In the genomic region with DNA sequence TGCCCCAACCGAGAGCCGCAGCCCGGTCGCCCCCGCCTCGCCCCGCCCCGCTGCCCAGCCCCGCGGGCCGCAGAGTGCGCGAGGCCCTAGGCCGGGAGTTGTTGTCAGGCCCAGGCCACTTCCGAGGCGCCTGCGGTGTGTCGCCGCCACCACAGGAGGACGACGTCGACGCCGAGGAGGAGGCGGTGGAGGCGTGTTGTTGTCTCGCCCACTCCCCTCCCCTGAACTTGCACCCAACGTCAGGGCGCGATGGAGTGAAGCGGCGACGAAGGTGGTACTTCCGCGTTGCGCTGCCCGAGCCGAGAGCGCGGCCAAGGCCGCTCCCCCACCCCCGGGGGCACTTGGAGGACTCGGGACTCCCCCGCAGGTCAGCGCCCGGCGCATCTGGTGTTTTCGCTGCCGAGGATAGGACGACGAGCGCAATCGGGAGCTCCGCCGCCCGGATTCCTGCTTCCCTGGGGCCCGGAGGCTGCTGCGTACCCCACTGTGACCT, we compare ENCODE assay signal across 8 cellular contexts. TPM values are rescaled to one million over a fixed set of nuclear protein-coding genes. Genes with fewer than 3 reads are reported as not detected.
DNase-seq lines count a peak whose midpoint lies in the region; TF ChIP-seq lines count a peak whose summit lies in the region.

TSS of gene CDK13 (plus strand) at position 277 of the 493 bp plus-strand sequence. CDS start 386 bp downstream, outside the sequence.

- 0 to 2% methylated on average over 41 to 43 of the region's 58 CpGs for WGBS in GM23248 (ENCODE audit: low coverage in 1 of 2, low lambda C conversion rate in 2 of 2, missing lambda C conversion rate in 2 of 2), 2 experiments
- 0% methylated on average over 9 of the region's 58 CpGs for WGBS in SK-N-SH (ENCODE audit: low lambda C conversion rate)
- 0 to 2% (median 0%) methylated on average over 13 to 58 of the region's 58 CpGs for WGBS in ovary, 3 donors
- under 1% methylated on average over 58 of the region's 58 CpGs for WGBS in thymus

- TF ChIP-seq CTCF in SK-N-SH (IDR thresholded peaks at IDR 0.05), result no peak
- no peak for TF ChIP-seq CTCF in ovary (IDR thresholded peaks at IDR 0.05)

- intact Hi-C loops in ovary (cut with DNase I), result loop anchor here in 1 of 4 donors (1.0 to 5.0 kb wide), 2 partner anchors 112 to 184 kb away; partner anchors contain the start of gene MPLKIP

- peak; percentile 12; the same call in 1 of the 2 replicates for TF ChIP-seq RAD21 in SK-N-SH (IDR thresholded peaks at IDR 0.05; ENCODE audit: low read length)

- H3K9me2 ChIP-seq in GM23248 (ENCODE audit: insufficient read depth), result no peaks in the 10 kb centered on the region
- no peaks in the 10 kb centered on the region for H3K9me2 ChIP-seq in SK-N-SH

- H3K27ac ChIP-seq in GM23248 (peak within 1 kb of the TSS; percentile 97), SK-N-SH (ENCODE audit: low read depth in 2 of 2, low read length in 1 of 2) (peak within 1 kb of the TSS; percentile 97), ovary (peak within 1 kb of the TSS; percentile 80 to 99), thymus (ENCODE audit: low read depth) (peak within 1 kb of the TSS; percentile 99)

- H3K4me2 ChIP-seq in GM23248 (ENCODE audit: unreplicated experiment) (peak within 1 kb of the TSS; percentile 99), SK-N-SH (peak within 1 kb of the TSS; percentile 87)

- DNase-seq in ELR (ENCODE audit: low read depth) (peak; percentile 83), GM23248 (peak; percentile 84), LHCN-M2 (ENCODE audit: low read depth) (peak; percentile 81), SK-N-SH (peak; percentile 87), glomerular visceral epithelial cell (ENCODE audit: extremely low spot score) (peak; percentile 84), ovary (peak; percentile 78 to 91 (median 84))
- peak; percentile 82 for DNase-seq in activated naive CD4-positive, alpha-beta T cell treated with anti-CD3 and anti-CD28 coated beads, Interleukin-2, amount 50 U/mL, for 16 hours

- H2AFZ ChIP-seq in GM23248 (peak within 1 kb of the TSS; percentile 95), SK-N-SH (ENCODE audit: low read depth) (peak within 1 kb of the TSS; percentile 87)

- no peaks in the 10 kb centered on the region for H3K27me3 ChIP-seq in GM23248 (replicated peaks; ENCODE audit: insufficient read depth)
- H3K27me3 ChIP-seq in SK-N-SH (ENCODE audit: insufficient read depth), result no peaks in the 10 kb centered on the region
- H3K27me3 ChIP-seq in ovary, result no peaks in the 10 kb centered on the region
- H3K27me3 ChIP-seq in thymus (ENCODE audit: control insufficient read depth, insufficient read depth), result no peaks in the 10 kb centered on the region

- H3K79me2 ChIP-seq in GM23248 (ENCODE audit: insufficient read depth), result peaks cover 48% of the 10 kb centered on the region
- H3K79me2 ChIP-seq in SK-N-SH (ENCODE audit: insufficient read depth), result peaks cover 57% of the 10 kb centered on the region

- H3F3A ChIP-seq in GM23248 (ENCODE audit: insufficient read depth), result peaks cover 41% of the 10 kb centered on the region
- peaks cover 16% of the 10 kb centered on the region for H3F3A ChIP-seq in SK-N-SH (replicated peaks; ENCODE audit: insufficient read depth)

- H3K36me3 ChIP-seq in GM23248 (ENCODE audit: low read depth) (no peaks in the 10 kb centered on the region), SK-N-SH (replicated peaks in 1 of 2; ENCODE audit: control insufficient read depth in 1 of 2, insufficient read depth in 2 of 2, low read length in 1 of 2) (peaks cover 10 to 13% of the 10 kb centered on the region in 2 experiments), ovary (no peaks in the 10 kb centered on the region), thymus (ENCODE audit: control insufficient read depth, insufficient read depth) (no peaks in the 10 kb centered on the region)

- peaks cover 23% of the 10 kb centered on the region for H3K4me1 ChIP-seq in GM23248 (ENCODE audit: insufficient read depth)
- H3K4me1 ChIP-seq in SK-N-SH (ENCODE audit: control insufficient read depth in 1 of 2, insufficient read depth in 2 of 2, low read depth in 1 of 2, low read length in 1 of 2), result peaks cover 0 to 23% of the 10 kb centered on the region in 2 experiments; a peak in 2 of 4 replicates
- peaks cover 5% of the 10 kb centered on the region for H3K4me1 ChIP-seq in ovary (ENCODE audit: insufficient read depth)
- H3K4me1 ChIP-seq in thymus (ENCODE audit: control insufficient read depth, insufficient read depth, low read length), result peaks cover 9% of the 10 kb centered on the region

- POLR2A ChIA-PET in SK-N-SH (lab: Yijun Ruan, JAX), result interaction anchor here (1.0 to 1.7 kb wide), 4 partner anchors 17 to 327 kb away, joined by 3 to 7 read pairs (median 5); partner anchors contain the start of genes MPLKIP, RALA and SUGCT

- in situ Hi-C loops in GM23248 (cut with MboI), result no loop called here

- TF ChIP-seq EP300 in SK-N-SH (IDR thresholded peaks at IDR 0.05; ENCODE audit: borderline replicate concordance in 1 of 2, low read depth in 1 of 2, low read length in 1 of 2) (no peak; a peak in 1 of 4 replicates), ovary (IDR thresholded peaks at IDR 0.05) (no peak)

- TF ChIP-seq POLR2A in ovary (IDR thresholded peaks at IDR 0.05), result no peak

- H3K4me3 ChIP-seq in GM23248 (peak within 1 kb of the TSS; percentile 98), SK-N-SH (ENCODE audit: low read depth in 2 of 2, low read length in 1 of 2) (peak within 1 kb of the TSS; percentile 96 to 97), ovary (peak within 1 kb of the TSS; percentile 92), thymus (ENCODE audit: low read length) (peak within 1 kb of the TSS; percentile 87)

- H4K20me1 ChIP-seq in GM23248 (ENCODE audit: insufficient read depth) (peaks cover 18% of the 10 kb centered on the region; the same call in 1 of the 2 replicates), SK-N-SH (ENCODE audit: insufficient read depth) (peaks cover 39% of the 10 kb centered on the region)

- H3K9ac ChIP-seq in GM23248 (peak within 1 kb of the TSS; percentile 95), SK-N-SH (peak within 1 kb of the TSS; percentile 94)

- CTCF ChIA-PET in SK-N-SH (lab: Yijun Ruan, JAX), result interaction anchor here (0.6 to 9.3 kb wide), 11 partner anchors 8 to 1332 kb away, joined by 3 to 100 read pairs (median 5); partner anchors contain the start of genes MPLKIP and SUGCT

- H3K9me3 ChIP-seq in GM23248 (ENCODE audit: low read depth), result no peaks in the 10 kb centered on the region
- H3K9me3 ChIP-seq in SK-N-SH, result no peaks in the 10 kb centered on the region
- no peaks in the 10 kb centered on the region for H3K9me3 ChIP-seq in ovary
- no peaks in the 10 kb centered on the region for H3K9me3 ChIP-seq in thymus (ENCODE audit: control insufficient read depth)

TF ChIP-seq in SK-N-SH, 30 proteins besides CTCF, POLR2A, EP300 and RAD21:
- no peak for TF ChIP-seq RFX5 (IDR thresholded peaks at IDR 0.05; ENCODE audit: low read length)
- TF ChIP-seq EZH2phosphoT487 (IDR thresholded peaks at IDR 0.05; ENCODE audit: borderline replicate concordance, low read depth), result no peak
- TF ChIP-seq SMC3 (IDR thresholded peaks at IDR 0.05; ENCODE audit: low read depth, low read length), result no peak
- TF ChIP-seq ZBTB33 (IDR thresholded peaks at IDR 0.05; ENCODE audit: borderline replicate concordance, low read depth), result 0 out of 2 replicates have a peak, but pooled peaks have one; percentile 33
- peak; percentile 60; the same call in 1 of the 2 replicates for TF ChIP-seq RXRA (IDR thresholded peaks at IDR 0.05; ENCODE audit: borderline replicate concordance, low read depth)
- TF ChIP-seq, protein P1, sequence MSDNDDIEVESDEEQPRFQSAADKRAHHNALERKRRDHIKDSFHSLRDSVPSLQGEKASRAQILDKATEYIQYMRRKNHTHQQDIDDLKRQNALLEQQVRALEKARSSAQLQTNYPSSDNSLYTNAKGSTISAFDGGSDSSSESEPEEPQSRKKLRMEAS (IDR thresholded peaks at IDR 0.05; ENCODE audit: low read depth), result peak; percentile 49; the same call in 1 of the 2 replicates
- TF ChIP-seq GABPA (IDR thresholded peaks at IDR 0.05; ENCODE audit: low read depth), result peak; percentile 43; the same call in 1 of the 2 replicates
- peak; percentile 75 for TF ChIP-seq MXI1 (IDR thresholded peaks at IDR 0.05; ENCODE audit: low read depth, low read length)
- TF ChIP-seq YY1 (IDR thresholded peaks at IDR 0.05; ENCODE audit: low read depth), result peak; percentile 67
- TF ChIP-seq ELF1 (IDR thresholded peaks at IDR 0.05), result peak; percentile 95
- peak; percentile 53; the same call in 1 of the 2 replicates for TF ChIP-seq TAF1 (IDR thresholded peaks at IDR 0.05; ENCODE audit: borderline replicate concordance, low read depth, low read length)
- peak; percentile 27 for TF ChIP-seq CHD2 (IDR thresholded peaks at IDR 0.05; ENCODE audit: low read length, partially characterized antibody)
TF ChIP-seq in SK-N-SH: peak in this region for 9.

RNA-seq across cellular contexts. Expression of gene CDK13, which starts in this region (rescaled TPM):
- total RNA-seq in GM23248 (2014; rRNA removed; shearing (Covaris generic)), result 41.4 and 52.9 TPM in 2 replicates
- polyA plus RNA-seq in GM23248 (2016; fragmentation: Nextera tagmentation; extraction: Ambion mirVana) (11.0 and 13.3 TPM in 2 replicates), SK-N-SH (2012; rRNA removed) (23.1 and 30.3 TPM in 2 replicates), ovary (10 to 100 TPM; 25.9 to 61.5 TPM), thymus (40.4 TPM)
- total RNA-seq in LHCN-M2 (2014; rRNA removed) (41.9 and 44.0 TPM in 2 replicates), ovary (100 to 1,000 TPM in 1 of 7 donors, 10 to 100 TPM in 6; 62.7 to 124 (median 81.3) TPM)
- polyA plus RNA-seq in LHCN-M2 (2012), result 16.9 TPM
- 21.2 and 24.2 TPM in 2 replicates for polyA plus RNA-seq in SK-N-SH (2012; cell fraction: cytosol; rRNA removed)
- 52.2 and 80.8 TPM in 2 replicates for polyA plus RNA-seq in SK-N-SH (2012; cell fraction: nucleus; rRNA removed)

Comparison
In these comparisons a context has a peak if more than half of its experiments do, and no peak if none do; other contexts are left out.
1. Peak in every context shown above with its lines: DNase-seq, H3K4me3 ChIP-seq and H3K27ac ChIP-seq.